Comparison of ENCODE assay signal across 1 cellular context in the genomic region with DNA sequence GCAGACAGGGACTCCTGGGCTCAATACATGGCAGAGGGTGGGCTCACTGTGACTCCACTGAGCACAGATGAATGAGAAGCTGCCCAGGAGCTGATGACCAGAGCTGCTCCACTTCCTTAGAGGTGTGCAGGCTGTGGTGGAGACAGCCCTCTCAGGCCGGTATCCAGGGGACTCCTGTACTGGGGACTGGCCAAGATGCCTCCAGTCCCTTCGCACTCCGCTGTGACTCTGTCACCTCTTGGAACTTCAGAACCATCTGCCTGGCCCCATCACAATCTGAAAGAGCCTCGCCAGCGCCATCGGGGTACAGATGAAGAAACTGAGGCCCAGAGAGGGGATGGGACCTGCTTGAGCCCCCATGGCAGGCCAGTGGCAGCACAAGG.
TF ChIP-seq lines count a peak whose summit lies in the region.

No MANE protein-coding gene starts in this region.

TF ChIP-seq in H1, 55 proteins besides CTCF, POLR2A, EP300 and RAD21 (continued from another document):
- no peak for TF ChIP-seq CHD7 (IDR thresholded peaks at IDR 0.05; ENCODE audit: insufficient replicate concordance, low read length)
- TF ChIP-seq TAF7 (optimal IDR thresholded peaks at IDR 0.05; ENCODE audit: borderline replicate concordance, low read depth, low read length), result no peak
- TF ChIP-seq RFX5 (IDR thresholded peaks at IDR 0.05; ENCODE audit: borderline replicate concordance, low read depth, low read length), result no peak
- no peak for TF ChIP-seq CBX5 (IDR thresholded peaks at IDR 0.05; ENCODE audit: low read depth, low read length)
